Comparison of ENCODE assay signal across 8 cellular contexts in genomic region chr11:93225642-93226041, GRCh38. TPM values are rescaled to one million over a fixed set of nuclear protein-coding genes. Genes with fewer than 3 reads are reported as not detected.
DNase-seq lines count a peak whose midpoint lies in the region; ATAC-seq and TF ChIP-seq lines count a peak whose summit lies in the region.

No MANE protein-coding gene starts in this region.

- H3K27ac ChIP-seq in upper lobe of right lung, result no peak overlapping the region

- ATAC-seq in natural killer cell (no peak), upper lobe of right lung (no peak), HG02642 (IDR thresholded peaks at IDR 0.05; ENCODE audit: poor library complexity, unreplicated experiment) (no peak), esophagus mucosa (no peak)
- ATAC-seq in natural killer cell treated with Interleukin-12 subunit alpha and Interleukin-12 subunit beta and Interleukin-15 and Interleukin-18, amount 100 ng/mL, for 72 hours, result no peak

- H3K27ac Mint-ChIP-seq in natural killer cell, result no peak overlapping the region
- no peak overlapping the region for H3K27ac Mint-ChIP-seq in natural killer cell treated with Interleukin-12 subunit alpha and Interleukin-12 subunit beta and Interleukin-15 and Interleukin-18, amount 100 ng/mL, for 72 hours

- no peaks in the 10 kb centered on the region for H3K9me3 ChIP-seq in upper lobe of right lung

- TF ChIP-seq CTCF in natural killer cell (IDR thresholded peaks at IDR 0.05) (peak; percentile 37), fibroblast of mammary gland (conservative IDR thresholded peaks at IDR 0.05; ENCODE audit: control insufficient read depth, insufficient read depth, low read depth, low read length) (peak; percentile 23), upper lobe of right lung (IDR thresholded peaks at IDR 0.05) (peak; percentile 38)

- no peak overlapping the region for H3K4me3 Mint-ChIP-seq in natural killer cell
- no peak overlapping the region for H3K4me3 Mint-ChIP-seq in natural killer cell treated with Interleukin-12 subunit alpha and Interleukin-12 subunit beta and Interleukin-15 and Interleukin-18, amount 100 ng/mL, for 72 hours

- H3K4me1 Mint-ChIP-seq in natural killer cell, result peaks cover 0 to 5% of the 10 kb centered on the region in 2 donors
- H3K4me1 Mint-ChIP-seq in natural killer cell treated with Interleukin-12 subunit alpha and Interleukin-12 subunit beta and Interleukin-15 and Interleukin-18, amount 100 ng/mL, for 72 hours (ENCODE audit: low read depth in 2 of 2), result no peaks in the 10 kb centered on the region

- intact Hi-C loops in natural killer cell (cut with micrococcal nuclease) (no loop called here), upper lobe of right lung (cut with DNase I) (no loop called here)

- DNase-seq in natural killer cell, result no peak
- DNase-seq in natural killer cell treated with Interleukin-12 subunit alpha and Interleukin-12 subunit beta and Interleukin-15 and Interleukin-18, amount 100 ng/mL, for 72 hours (ENCODE audit: low spot score), result no peak
- peak; percentile 27 for DNase-seq in NCI-H82 (lab: John Stamatoyannopoulos, UW)
- peak; percentile 38 for DNase-seq in fibroblast of mammary gland (ENCODE audit: low read depth)
- DNase-seq in upper lobe of right lung, result no peak
- no peak for DNase-seq in GM19240 (ENCODE audit: insufficient read length, low spot score)

- no peaks in the 10 kb centered on the region for H3K4me1 ChIP-seq in upper lobe of right lung

- no peaks in the 10 kb centered on the region for H3K36me3 ChIP-seq in upper lobe of right lung

- no peaks in the 10 kb centered on the region for H3K36me3 Mint-ChIP-seq in natural killer cell
- no peaks in the 10 kb centered on the region for H3K36me3 Mint-ChIP-seq in natural killer cell treated with Interleukin-12 subunit alpha and Interleukin-12 subunit beta and Interleukin-15 and Interleukin-18, amount 100 ng/mL, for 72 hours

- H3K27me3 Mint-ChIP-seq in natural killer cell (ENCODE audit: low read depth in 2 of 2), result peaks cover 8 to 15% of the 10 kb centered on the region in 2 donors
- peaks cover 7 to 8% of the 10 kb centered on the region in 2 donors for H3K27me3 Mint-ChIP-seq in natural killer cell treated with Interleukin-12 subunit alpha and Interleukin-12 subunit beta and Interleukin-15 and Interleukin-18, amount 100 ng/mL, for 72 hours

- no peaks in the 10 kb centered on the region for H3K27me3 ChIP-seq in upper lobe of right lung

- H3K4me3 ChIP-seq in fibroblast of mammary gland (ENCODE audit: control insufficient read depth, low read depth, low read length) (no peak overlapping the region), upper lobe of right lung (no peak overlapping the region)

- H3K9me3 Mint-ChIP-seq in natural killer cell, result no peaks in the 10 kb centered on the region
- H3K9me3 Mint-ChIP-seq in natural killer cell treated with Interleukin-12 subunit alpha and Interleukin-12 subunit beta and Interleukin-15 and Interleukin-18, amount 100 ng/mL, for 72 hours, result no peaks in the 10 kb centered on the region

RNA-seq across cellular contexts. Expression of gene SLC36A4, which starts 27.9 kb away (rescaled TPM):
- total RNA-seq in natural killer cell, result 10 to 100 TPM; 14.2 to 17.0 (median 14.6) TPM
- total RNA-seq in natural killer cell treated with Interleukin-12 subunit alpha and Interleukin-12 subunit beta and Interleukin-15 and Interleukin-18, amount 100 ng/mL, for 72 hours, result 10 to 100 TPM; 13.6 to 17.2 TPM
- total RNA-seq in upper lobe of right lung, result 15.8 TPM
- total RNA-seq in esophagus mucosa, result 8.4 TPM

Comparison
In these comparisons a context has a peak if more than half of its experiments do, and no peak if none do; other contexts are left out.
1. DNase-seq: peak in NCI-H82 (single experiment) and fibroblast of mammary gland (single experiment); none in natural killer cell (single experiment), natural killer cell treated with Interleukin-12 subunit alpha and Interleukin-12 subunit beta and Interleukin-15 and Interleukin-18, amount 100 ng/mL, for 72 hours (single experiment), upper lobe of right lung (single experiment) and GM19240 (single experiment).
2. Peak in every context shown above with its lines, with median percentiles within 50 percentile points of each other: CTCF ChIP-seq.